28 cellular contexts compared by ENCODE assay signal in genomic region chr7:87137271-87137670, GRCh38.
"Had no signal": no experiment of that assay in that cellular context is flagged by ENCODE, and none has a peak within 500 bp of the region (broad histone marks: within the 10 kb centered on the region; RNA-seq: fewer than 3 reads in every experiment).

No MANE protein-coding gene starts in this region.

- FAIRE-seq: colon, endometrium, endothelial cell of umbilical vein, frontal cortex had no signal

- H3K4me1 ChIP-seq: colonic mucosa, esophagus muscularis mucosa, esophagus squamous epithelium, foreskin keratinocyte, gastrocnemius medialis, gastroesophageal sphincter, heart left ventricle, heart right ventricle had no signal

- H3K36me3 ChIP-seq: colonic mucosa, esophagus muscularis mucosa, esophagus squamous epithelium, gastrocnemius medialis, gastroesophageal sphincter, heart left ventricle, heart right ventricle had no signal

- H3K9me3 ChIP-seq: colonic mucosa, esophagus muscularis mucosa, esophagus squamous epithelium, gastrocnemius medialis, gastroesophageal sphincter, heart left ventricle, heart right ventricle had no signal

- H3K27me3 ChIP-seq: colonic mucosa, dorsolateral prefrontal cortex, esophagus muscularis mucosa, esophagus squamous epithelium, gastrocnemius medialis, gastroesophageal sphincter, heart right ventricle had no signal

- H3K4me3 ChIP-seq: colonic mucosa, coronary artery, dorsolateral prefrontal cortex, esophagus muscularis mucosa, esophagus squamous epithelium, gastrocnemius medialis, gastroesophageal sphincter, heart left ventricle, heart right ventricle had no signal

- ATAC-seq: effector memory CD8-positive, alpha-beta T cell; esophagus mucosa; foreskin keratinocyte; gastrocnemius medialis; gastroesophageal sphincter; heart left ventricle; heart right ventricle had no signal

- H3K27ac ChIP-seq: colonic mucosa, coronary artery, dorsolateral prefrontal cortex, epithelial cell of prostate, esophagus muscularis mucosa, esophagus squamous epithelium, foreskin keratinocyte, gastrocnemius medialis, gastroesophageal sphincter, heart left ventricle, heart right ventricle had no signal

- DNase-seq: colonic mucosa; cortex of kidney; dermis blood vessel endothelial cell; dorsolateral prefrontal cortex; effector CD4-positive, alpha-beta T cell; effector CD8-positive, alpha-beta T cell; effector memory CD4-positive, alpha-beta T cell; effector memory CD8-positive, alpha-beta T cell; endodermal cell; erythroblast; esophagus squamous epithelium; foreskin fibroblast; foreskin keratinocyte; foreskin melanocyte; gastrocnemius medialis; glutamatergic neuron; head of caudate nucleus; heart left ventricle; heart right ventricle had no signal
